1 cellular context compared by ENCODE assay signal in the genomic region with DNA sequence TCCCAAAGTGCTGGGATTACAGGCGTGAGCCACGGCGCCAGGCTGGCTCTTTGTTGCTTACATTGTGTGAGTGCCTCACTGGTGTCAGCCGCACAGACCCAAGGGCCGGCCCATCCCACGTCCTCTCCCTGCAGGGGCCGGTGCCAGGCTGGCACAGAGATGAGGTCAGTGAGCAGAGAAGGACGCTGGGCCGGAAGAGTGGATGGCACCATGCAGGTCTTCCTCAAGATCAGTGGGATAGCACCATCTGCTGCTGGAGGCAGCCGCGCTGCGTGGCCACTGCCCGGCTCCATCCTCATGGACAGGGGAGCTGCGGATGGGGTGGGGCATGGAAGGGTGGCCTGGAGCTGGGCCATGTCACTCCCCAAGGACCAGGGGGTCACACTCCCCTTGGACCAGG.
TF ChIP-seq lines count a peak whose summit lies in the region.

No MANE protein-coding gene starts in this region.

TF ChIP-seq in IMR-90, 13 proteins besides CTCF, POLR2A, EP300 and RAD21:
- TF ChIP-seq, protein P1, sequence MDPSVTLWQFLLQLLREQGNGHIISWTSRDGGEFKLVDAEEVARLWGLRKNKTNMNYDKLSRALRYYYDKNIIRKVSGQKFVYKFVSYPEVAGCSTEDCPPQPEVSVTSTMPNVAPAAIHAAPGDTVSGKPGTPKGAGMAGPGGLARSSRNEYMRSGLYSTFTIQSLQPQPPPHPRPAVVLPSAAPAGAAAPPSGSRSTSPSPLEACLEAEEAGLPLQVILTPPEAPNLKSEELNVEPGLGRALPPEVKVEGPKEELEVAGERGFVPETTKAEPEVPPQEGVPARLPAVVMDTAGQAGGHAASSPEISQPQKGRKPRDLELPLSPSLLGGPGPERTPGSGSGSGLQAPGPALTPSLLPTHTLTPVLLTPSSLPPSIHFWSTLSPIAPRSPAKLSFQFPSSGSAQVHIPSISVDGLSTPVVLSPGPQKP (IDR thresholded peaks at IDR 0.05; ENCODE audit: borderline replicate concordance, low read depth, low read length) = no peak
- TF ChIP-seq RCOR1 (IDR thresholded peaks at IDR 0.05; ENCODE audit: insufficient replicate concordance, low read length) = no peak
- no peak for TF ChIP-seq MAFK (IDR thresholded peaks at IDR 0.05; ENCODE audit: low read depth, low read length)
- no peak for TF ChIP-seq SMC3 (IDR thresholded peaks at IDR 0.05; ENCODE audit: low read depth, low read length)
- TF ChIP-seq, protein P2, sequence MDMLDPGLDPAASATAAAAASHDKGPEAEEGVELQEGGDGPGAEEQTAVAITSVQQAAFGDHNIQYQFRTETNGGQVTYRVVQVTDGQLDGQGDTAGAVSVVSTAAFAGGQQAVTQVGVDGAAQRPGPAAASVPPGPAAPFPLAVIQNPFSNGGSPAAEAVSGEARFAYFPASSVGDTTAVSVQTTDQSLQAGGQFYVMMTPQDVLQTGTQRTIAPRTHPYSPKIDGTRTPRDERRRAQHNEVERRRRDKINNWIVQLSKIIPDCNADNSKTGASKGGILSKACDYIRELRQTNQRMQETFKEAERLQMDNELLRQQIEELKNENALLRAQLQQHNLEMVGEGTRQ (IDR thresholded peaks at IDR 0.05; ENCODE audit: low read depth, low read length) = no peak
- TF ChIP-seq CEBPB (IDR thresholded peaks at IDR 0.05; ENCODE audit: low read depth, low read length) = no peak
- no peak for TF ChIP-seq CHD1 (IDR thresholded peaks at IDR 0.05; ENCODE audit: low read depth, low read length)
- TF ChIP-seq FOS (IDR thresholded peaks at IDR 0.05; ENCODE audit: low read depth, low read length) = no peak
- no peak for TF ChIP-seq BHLHE40 (IDR thresholded peaks at IDR 0.05; ENCODE audit: low read depth, low read length)
- no peak for TF ChIP-seq MAZ (IDR thresholded peaks at IDR 0.05; ENCODE audit: borderline replicate concordance, low read depth, low read length)
- TF ChIP-seq MXI1 (IDR thresholded peaks at IDR 0.05; ENCODE audit: borderline replicate concordance, low read depth, low read length) = no peak
- TF ChIP-seq NFE2L2 (IDR thresholded peaks at IDR 0.05; ENCODE audit: low read depth, low read length) = no peak
